34 cellular contexts compared by ENCODE assay signal in the genomic region with DNA sequence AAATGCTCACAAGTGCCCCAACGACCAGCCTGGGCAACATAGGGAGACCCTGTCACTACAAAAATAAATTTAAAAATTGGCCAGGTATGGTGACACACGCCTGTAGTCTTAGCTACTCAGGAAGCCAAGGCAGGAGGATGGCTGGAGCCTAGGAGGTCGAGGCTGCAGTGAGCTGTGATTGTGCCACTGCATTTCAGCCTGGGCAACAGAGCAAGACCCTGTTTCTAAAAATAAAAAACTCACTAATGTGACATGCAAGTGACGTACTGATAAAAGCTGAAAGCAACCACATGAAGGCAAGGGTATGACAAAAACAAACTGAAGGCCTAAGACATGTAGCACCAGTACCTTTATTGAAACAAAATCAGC.
"Had no signal": no experiment of that assay in that cellular context is flagged by ENCODE, and none has a peak within 500 bp of the region (broad histone marks: within the 10 kb centered on the region; RNA-seq: fewer than 3 reads in every experiment).

No MANE protein-coding gene starts in this region.

- H3K36me3 ChIP-seq: breast epithelium, cardiac muscle cell had no signal

- DNase-seq: activated CD4-positive, alpha-beta memory T cell treated with anti-CD3 and anti-CD28 coated beads, Interleukin-2, amount 10 ng/mL, durations not matched to agents 7 days and 5 days; activated CD4-positive, alpha-beta T cell treated with anti-CD3 and anti-CD28 coated beads for 1 hour; activated CD4-positive, alpha-beta T cell treated with anti-CD3 and anti-CD28 coated beads for 4 hours; activated CD4-positive, alpha-beta T cell treated with anti-CD3 and anti-CD28 coated beads, Interleukin-2, amount 10 ng/mL, durations not matched to agents 7 days and 5 days; activated CD4-positive, alpha-beta T cell treated with anti-CD3 and anti-CD28 coated beads, Interleukin-2, amount 50 U/mL, for 4 hours; activated CD8-positive, alpha-beta memory T cell treated with anti-CD3 and anti-CD28 coated beads, Interleukin-2, amount 50 U/mL, for 48 hours; activated gamma-delta T cell; activated naive CD4-positive, alpha-beta T cell treated with Interleukin-2 at 50 U/mL for 16 hours; activated naive CD8-positive, alpha-beta T cell treated with anti-CD3 and anti-CD28 coated beads for 36 hours; activated naive CD8-positive, alpha-beta T cell treated with anti-CD3 and anti-CD28 coated beads, Interleukin-2, amount 50 U/mL, for 24 hours; activated T-cell treated with anti-CD3 and anti-CD28 coated beads for 4 hours; activated T-cell treated with anti-CD3 and anti-CD28 coated beads, Interleukin-2, amount 50 U/mL, for 24 hours; activated T-cell treated with anti-CD3 and anti-CD28 coated beads, Interleukin-2, amount 50 U/mL, for 72 hours; adrenal gland; amygdala; aorta; dorsolateral prefrontal cortex; effector memory CD4-positive, alpha-beta T cell; endodermal cell; foreskin fibroblast; glutamatergic neuron; heart left ventricle; SW 1271; T-cell; T-helper 9 cell had no signal

- H3K27ac Mint-ChIP-seq: activated CD4-positive, alpha-beta memory T cell treated with anti-CD3 and anti-CD28 coated beads, Interleukin-2, amount 10 ng/mL, durations not matched to agents 7 days and 5 days; activated CD4-positive, alpha-beta T cell treated with anti-CD3 and anti-CD28 coated beads, Interleukin-2, amount 10 ng/mL, durations not matched to agents 7 days and 5 days; activated naive CD4-positive, alpha-beta T cell treated with anti-CD3 and anti-CD28 coated beads, Interleukin-2, amount 50 U/mL, for 24 hours; activated naive CD8-positive, alpha-beta T cell treated with anti-CD3 and anti-CD28 coated beads for 36 hours; activated naive CD8-positive, alpha-beta T cell treated with anti-CD3 and anti-CD28 coated beads, Interleukin-2, amount 50 U/mL, for 24 hours; activated T-cell treated with anti-CD3 and anti-CD28 coated beads, Interleukin-2, amount 50 U/mL, for 24 hours; activated T-cell treated with anti-CD3 and anti-CD28 coated beads, Interleukin-2, amount 50 U/mL, for 72 hours; brain; dendritic cell treated with granulocyte-macrophage colony-stimulating factor and Interleukin-4, amounts not matched to agents 40 ng/mL and 50 ng/mL, for 4 days; endodermal cell; T-cell; T-helper 1 cell treated with Interleukin-12 subunit alpha and Interleukin-12 subunit beta and Interleukin-4 antibody, amounts not matched to agents 30 μg/mL and 1 μg/mL, for 36 hours had no signal

- H3K4me1 Mint-ChIP-seq: activated CD4-positive, alpha-beta memory T cell treated with anti-CD3 and anti-CD28 coated beads, Interleukin-2, amount 10 ng/mL, durations not matched to agents 7 days and 5 days; activated naive CD4-positive, alpha-beta T cell treated with anti-CD3 and anti-CD28 coated beads, Interleukin-2, amount 50 U/mL, for 24 hours; central memory CD8-positive, alpha-beta T cell had no signal

- H3K9me3 Mint-ChIP-seq: activated CD4-positive, alpha-beta T cell treated with anti-CD3 and anti-CD28 coated beads, Interleukin-2, amount 10 ng/mL, durations not matched to agents 7 days and 5 days; activated naive CD4-positive, alpha-beta T cell treated with anti-CD3 and anti-CD28 coated beads, Interleukin-2, amount 50 U/mL, for 24 hours; activated naive CD8-positive, alpha-beta T cell treated with anti-CD3 and anti-CD28 coated beads for 36 hours; activated naive CD8-positive, alpha-beta T cell treated with anti-CD3 and anti-CD28 coated beads, Interleukin-2, amount 50 U/mL, for 24 hours; activated T-cell treated with anti-CD3 and anti-CD28 coated beads, Interleukin-2, amount 50 U/mL, for 24 hours; dendritic cell treated with granulocyte-macrophage colony-stimulating factor and Interleukin-4, amounts not matched to agents 40 ng/mL and 50 ng/mL, for 4 days; T-helper 1 cell treated with Interleukin-12 subunit alpha and Interleukin-12 subunit beta and Interleukin-4 antibody, amounts not matched to agents 30 μg/mL and 1 μg/mL, for 36 hours had no signal

- H3K27ac ChIP-seq: breast epithelium, cardiac muscle cell, coronary artery, heart left ventricle had no signal

- H3K27me3 Mint-ChIP-seq: activated CD4-positive, alpha-beta memory T cell treated with anti-CD3 and anti-CD28 coated beads, Interleukin-2, amount 10 ng/mL, durations not matched to agents 7 days and 5 days; activated CD4-positive, alpha-beta T cell treated with anti-CD3 and anti-CD28 coated beads, Interleukin-2, amount 10 ng/mL, durations not matched to agents 7 days and 5 days; activated naive CD4-positive, alpha-beta T cell treated with anti-CD3 and anti-CD28 coated beads, Interleukin-2, amount 50 U/mL, for 24 hours; activated naive CD8-positive, alpha-beta T cell treated with anti-CD3 and anti-CD28 coated beads for 36 hours; activated naive CD8-positive, alpha-beta T cell treated with anti-CD3 and anti-CD28 coated beads, Interleukin-2, amount 50 U/mL, for 24 hours; activated T-cell treated with anti-CD3 and anti-CD28 coated beads, Interleukin-2, amount 50 U/mL, for 24 hours; brain; central memory CD8-positive, alpha-beta T cell; dendritic cell treated with granulocyte-macrophage colony-stimulating factor and Interleukin-4, amounts not matched to agents 40 ng/mL and 50 ng/mL, for 4 days; T-cell had no signal

- ATAC-seq: activated naive CD8-positive, alpha-beta T cell treated with anti-CD3 and anti-CD28 coated beads, Interleukin-2, amount 50 U/mL, for 24 hours; activated T-cell treated with anti-CD3 and anti-CD28 coated beads, Interleukin-2, amount 50 U/mL, for 72 hours; esophagus mucosa; heart left ventricle; T-cell had no signal

- H3K4me3 Mint-ChIP-seq: activated CD4-positive, alpha-beta memory T cell treated with anti-CD3 and anti-CD28 coated beads, Interleukin-2, amount 10 ng/mL, durations not matched to agents 7 days and 5 days; activated CD4-positive, alpha-beta T cell treated with anti-CD3 and anti-CD28 coated beads, Interleukin-2, amount 10 ng/mL, durations not matched to agents 7 days and 5 days; activated naive CD4-positive, alpha-beta T cell treated with anti-CD3 and anti-CD28 coated beads, Interleukin-2, amount 50 U/mL, for 24 hours; activated naive CD8-positive, alpha-beta T cell treated with anti-CD3 and anti-CD28 coated beads for 36 hours; activated naive CD8-positive, alpha-beta T cell treated with anti-CD3 and anti-CD28 coated beads, Interleukin-2, amount 50 U/mL, for 24 hours; activated T-cell treated with anti-CD3 and anti-CD28 coated beads, Interleukin-2, amount 50 U/mL, for 24 hours; activated T-cell treated with anti-CD3 and anti-CD28 coated beads, Interleukin-2, amount 50 U/mL, for 72 hours; brain; central memory CD8-positive, alpha-beta T cell; dendritic cell treated with granulocyte-macrophage colony-stimulating factor and Interleukin-4, amounts not matched to agents 40 ng/mL and 50 ng/mL, for 4 days; endodermal cell; T-cell; T-helper 1 cell treated with Interleukin-12 subunit alpha and Interleukin-12 subunit beta and Interleukin-4 antibody, amounts not matched to agents 30 μg/mL and 1 μg/mL, for 36 hours had no signal

- H3K4me3 ChIP-seq: adrenal gland, breast epithelium, cardiac muscle cell, coronary artery, dorsolateral prefrontal cortex, heart left ventricle had no signal

- H3K27me3 ChIP-seq: adrenal gland, breast epithelium, dorsolateral prefrontal cortex, heart left ventricle had no signal

- H3K9me3 ChIP-seq: adrenal gland, breast epithelium, heart left ventricle had no signal

- H3K4me1 ChIP-seq: breast epithelium had no signal

- H3K36me3 Mint-ChIP-seq: activated naive CD4-positive, alpha-beta T cell treated with anti-CD3 and anti-CD28 coated beads, Interleukin-2, amount 50 U/mL, for 24 hours; activated naive CD8-positive, alpha-beta T cell treated with anti-CD3 and anti-CD28 coated beads for 36 hours; T-cell had no signal
